Comparison of ENCODE assay signal across 31 cellular contexts in genomic region chr4:123034023-123034422, GRCh38.
"Had no signal": no experiment of that assay in that cellular context is flagged by ENCODE, and none has a peak within 500 bp of the region (broad histone marks: within the 10 kb centered on the region; RNA-seq: fewer than 3 reads in every experiment).

No MANE protein-coding gene starts in this region.

- H3K4me1 ChIP-seq: left lung, lower lobe of right lung, pancreas, prostate gland, sigmoid colon, stomach, testis, transverse colon, upper lobe of left lung, vagina had no signal

- H3K4me1 Mint-ChIP-seq: immature natural killer cell; nephron; stimulated activated memory B cell treated with anti-CD40 and anti-IgM and Interleukin-4, amounts not matched to agents 10 μg/mL and 1 μg/mL and 100 μg/mL, for 72 hours had no signal

- DNase-seq: hypothalamus; immature natural killer cell; kidney; left colon; left lung; lower lobe of right lung; mammary epithelial cell; mesenchymal stem cell; naive thymus-derived CD8-positive, alpha-beta T cell; nucleus accumbens; pancreas; posterior cingulate gyrus; retina; right cardiac atrium; sigmoid colon; stimulated activated CD4-positive, alpha-beta T cell treated with anti-CD3 and anti-CD28 coated beads, Interleukin-1b, Interleukin-23, amount 100 ng/mL, for 48 hours; stimulated activated CD4-positive, alpha-beta T cell treated with anti-CD3 and anti-CD28 coated beads, Interleukin-2, amount 100 ng/mL, for 48 hours; stimulated activated CD4-positive, alpha-beta T cell treated with anti-CD3 and anti-CD28 coated beads, Interleukin-4, amount 100 ng/mL, for 4 hours; stimulated activated CD8-positive, alpha-beta memory T cell treated with anti-CD3 and anti-CD28 coated beads, Interleukin-4, amount 100 ng/mL, for 48 hours; stimulated activated naive CD8-positive, alpha-beta T cell treated with anti-CD3 and anti-CD28 coated beads, Interleukin-15, Interleukin-2, amounts not matched to agents 100 U/mL and 50 U/mL, for 24 hours; stomach; testis; thyroid gland; transverse colon; upper lobe of left lung had no signal

- H3K27ac ChIP-seq: left lung, lower lobe of right lung, pancreas, prostate gland, sigmoid colon, stomach, testis, thyroid gland, transverse colon, upper lobe of left lung, vagina had no signal

- H3K27ac Mint-ChIP-seq: immature natural killer cell; nephron; stimulated activated memory B cell treated with anti-CD40 and anti-IgM and Interleukin-4, amounts not matched to agents 10 μg/mL and 1 μg/mL and 100 μg/mL, for 72 hours had no signal

- H3K4me3 ChIP-seq: left lung, lower lobe of right lung, pancreas, prostate gland, sigmoid colon, smooth muscle cell, stomach, testis, thyroid gland, transverse colon, upper lobe of left lung, vagina had no signal

- H3K36me3 ChIP-seq: left lung, lower lobe of right lung, pancreas, prostate gland, sigmoid colon, thyroid gland, transverse colon, vagina had no signal

- H3K9me3 Mint-ChIP-seq: naive thymus-derived CD8-positive, alpha-beta T cell; nephron; neural crest cell; stimulated activated memory B cell treated with anti-CD40 and anti-IgM and Interleukin-4, amounts not matched to agents 10 μg/mL and 1 μg/mL and 100 μg/mL, for 72 hours had no signal

- H3K9me3 ChIP-seq: left lung, lower lobe of right lung, pancreas, prostate gland, sigmoid colon, stomach, testis, thyroid gland, transverse colon, upper lobe of left lung, vagina had no signal

- ATAC-seq: left colon; left lung; lower lobe of right lung; naive thymus-derived CD8-positive, alpha-beta T cell; pancreas; right cardiac atrium; stimulated activated memory B cell treated with anti-CD40 and anti-IgM and Interleukin-4, amounts not matched to agents 10 μg/mL and 1 μg/mL and 100 μg/mL, for 72 hours; stimulated activated naive CD8-positive, alpha-beta T cell treated with anti-CD3 and anti-CD28 coated beads, Interleukin-15, Interleukin-2, amounts not matched to agents 100 U/mL and 50 U/mL, for 24 hours had no signal

- H3K27me3 Mint-ChIP-seq: naive thymus-derived CD8-positive, alpha-beta T cell; stimulated activated memory B cell treated with anti-CD40 and anti-IgM and Interleukin-4, amounts not matched to agents 10 μg/mL and 1 μg/mL and 100 μg/mL, for 72 hours had no signal

- H3K4me3 Mint-ChIP-seq: immature natural killer cell; naive thymus-derived CD8-positive, alpha-beta T cell; nephron; neural crest cell; stimulated activated memory B cell treated with anti-CD40 and anti-IgM and Interleukin-4, amounts not matched to agents 10 μg/mL and 1 μg/mL and 100 μg/mL, for 72 hours had no signal

- H3K27me3 ChIP-seq: left lung, pancreas, sigmoid colon, stomach, testis, thyroid gland, transverse colon, upper lobe of left lung, vagina had no signal
